14 cellular contexts compared by ENCODE assay signal in genomic region chr1:194044892-194045291, GRCh38.
DNase-seq lines count a peak whose midpoint lies in the region; ATAC-seq and TF ChIP-seq lines count a peak whose summit lies in the region.
"Had no signal": no experiment of that assay in that cellular context is flagged by ENCODE, and none has a peak within 500 bp of the region (broad histone marks: within the 10 kb centered on the region; RNA-seq: fewer than 3 reads in every experiment).

No MANE protein-coding gene starts in this region.

- peak overlapping the region; percentile 63; the same call in 1 of the 2 replicates for H4K91ac ChIP-seq in IMR-90 (ENCODE audit: insufficient read depth, low read depth, low read length)
- no peak overlapping the region for H4K91ac ChIP-seq in mesenchymal stem cell (ENCODE audit: low read length)

- H4K8ac ChIP-seq in IMR-90 (ENCODE audit: low read depth in 2 of 2, low read length in 2 of 2), result peak overlapping the region; percentile 19 to 59; a peak in 2 of 4 replicates
- no peak overlapping the region for H4K8ac ChIP-seq in mesenchymal stem cell (ENCODE audit: low read length)

- intact Hi-C loops in CD4-positive, alpha-beta T cell (cut with DNase I, micrococcal nuclease), result loop anchor here in 1 of 2 experiments (10.0 kb wide), 1 partner anchor 860 kb away; the partner anchor contains the start of gene B3GALT2
- intact Hi-C loops in IMR-90 (cut with micrococcal nuclease), result loop anchor here (10.0 kb wide), 1 partner anchor 860 kb away; the partner anchor contains the start of gene B3GALT2

- dilution Hi-C loops in IMR-90 (cut with HindIII; ENCODE audit: low sequenced_read_pairs, unreplicated experiment), result no loop called here

- H2BK15ac ChIP-seq in IMR-90 (ENCODE audit: low read depth, low read length) (peak overlapping the region; percentile 92; the same call in 2 of the 3 replicates), mesenchymal stem cell (ENCODE audit: low read depth, poor library complexity, severe bottlenecking) (no peak overlapping the region)

- peaks cover 47% of the 10 kb centered on the region for H3K4me1 Mint-ChIP-seq in CD4-positive, alpha-beta T cell (ENCODE audit: low read depth)
- H3K4me1 Mint-ChIP-seq in mesothelial cell of epicardium, result peaks cover 12% of the 10 kb centered on the region
- H3K4me1 Mint-ChIP-seq in activated T-cell treated with anti-CD3 and anti-CD28 coated beads, Interleukin-2, amount 50 U/mL, for 24 hours (ENCODE audit: low read depth), result peaks cover 23% of the 10 kb centered on the region

- H3K14ac ChIP-seq in IMR-90 (replicated peaks; ENCODE audit: low read depth, low read length) (peak overlapping the region; percentile 70), mesenchymal stem cell (ENCODE audit: low read length in 2 of 2) (no peak overlapping the region)

- no peak overlapping the region for H3K27ac ChIP-seq in CD4-positive, alpha-beta T cell (ENCODE audit: low read depth, low read length)
- H3K27ac ChIP-seq in IMR-90 (ENCODE audit: insufficient read depth, low read length), result no peak overlapping the region
- peak overlapping the region; percentile 43 for H3K27ac ChIP-seq in mesenchymal stem cell (ENCODE audit: low read length, poor library complexity, severe bottlenecking)

- no TSS peak for BruUV-seq in IMR-90 (replicated peaks; lab: Mats Ljungman, UMichigan)

- no peaks in the 10 kb centered on the region for H3K36me3 Mint-ChIP-seq in CD4-positive, alpha-beta T cell (ENCODE audit: low read depth)
- no peaks in the 10 kb centered on the region for H3K36me3 Mint-ChIP-seq in mesothelial cell of epicardium
- no peaks in the 10 kb centered on the region for H3K36me3 Mint-ChIP-seq in activated T-cell treated with anti-CD3 and anti-CD28 coated beads, Interleukin-2, amount 50 U/mL, for 24 hours (ENCODE audit: low read depth)

- peak overlapping the region in 1 of 2 experiments; percentile 3 for H2BK12ac ChIP-seq in mesenchymal stem cell (ENCODE audit: low read length in 2 of 2)

- TF ChIP-seq CTCF in CD4-positive, alpha-beta T cell (IDR thresholded peaks at IDR 0.05), result no peak
- TF ChIP-seq CTCF in IMR-90 (conservative IDR thresholded peaks at IDR 0.05; ENCODE audit: low read depth, low read length), result no peak
- TF ChIP-seq CTCF in mesothelial cell of epicardium (IDR thresholded peaks at IDR 0.05; ENCODE audit: unreplicated experiment), result no peak

- no CpG with 5 or more reads among the region's 1 CpG for WGBS in IMR-90 (ENCODE audit: extremely low coverage in 2 of 2, insufficient read length in 1 of 2), 2 experiments
- no CpG with 5 or more reads among the region's 1 CpG for WGBS in mesenchymal stem cell

- TF ChIP-seq RAD21 in IMR-90 (IDR thresholded peaks at IDR 0.05; ENCODE audit: low read length), result no peak

- H3K4ac ChIP-seq in IMR-90 (ENCODE audit: low read depth, low read length) (peak overlapping the region; percentile 69), mesenchymal stem cell (ENCODE audit: low read depth in 1 of 2, low read length in 2 of 2) (no peak overlapping the region)

- peak overlapping the region; percentile 87 for H2BK20ac ChIP-seq in IMR-90 (ENCODE audit: low read depth, low read length)

- H2BK120ac ChIP-seq in IMR-90 (ENCODE audit: low read depth, low read length), result peak overlapping the region; percentile 87
- no peak overlapping the region for H2BK120ac ChIP-seq in mesenchymal stem cell (ENCODE audit: low read depth, low read length)

- DNase-seq in CD4-positive, alpha-beta T cell, result no peak
- DNase-seq in IMR-90 (no peak), mesenchymal stem cell (no peak), mesothelial cell of epicardium (ENCODE audit: low spot score in 2 of 2, unreplicated experiment in 2 of 2) (no peak), HEK293T (ENCODE audit: extremely low spot score) (no peak)
- DNase-seq in activated T-cell treated with anti-CD3 and anti-CD28 coated beads, Interleukin-2, amount 50 U/mL, for 24 hours, result no peak
- DNase-seq: DMS 273 treated with DMSO at 0.1 percent for 48 hours, KBM-7, NCI-H1048, NCI-H2227 treated with DMSO at 0.1 percent for 48 hours, NCI-H526 treated with DMSO at 0.1 percent for 48 hours had no signal

- H3K9me3 Mint-ChIP-seq in CD4-positive, alpha-beta T cell, result no peaks in the 10 kb centered on the region
- H3K9me3 Mint-ChIP-seq in mesothelial cell of epicardium, result peaks cover 3% of the 10 kb centered on the region
- H3K9me3 Mint-ChIP-seq in activated T-cell treated with anti-CD3 and anti-CD28 coated beads, Interleukin-2, amount 50 U/mL, for 24 hours, result no peaks in the 10 kb centered on the region

- peaks cover 3% of the 10 kb centered on the region for H3K9me1 ChIP-seq in IMR-90 (ENCODE audit: insufficient read depth, low read length)

- H3K4me2 ChIP-seq in IMR-90 (ENCODE audit: low read depth, low read length), result no peak overlapping the region
- no peak overlapping the region for H3K4me2 ChIP-seq in mesenchymal stem cell (ENCODE audit: low read length, poor library complexity, severe bottlenecking)

- H3K36me3 ChIP-seq in IMR-90 (ENCODE audit: control insufficient read depth, insufficient read depth, low read length), result no peaks in the 10 kb centered on the region
- no peaks in the 10 kb centered on the region for H3K36me3 ChIP-seq in mesenchymal stem cell (ENCODE audit: control insufficient read depth in 1 of 2, insufficient read depth in 2 of 2, low read depth in 1 of 2, low read length in 2 of 2)

- peak overlapping the region; percentile 5 for H3K27ac Mint-ChIP-seq in CD4-positive, alpha-beta T cell
- no peak overlapping the region for H3K27ac Mint-ChIP-seq in mesothelial cell of epicardium
- H3K27ac Mint-ChIP-seq in activated T-cell treated with anti-CD3 and anti-CD28 coated beads, Interleukin-2, amount 50 U/mL, for 24 hours, result no peak overlapping the region

- POLR2A ChIA-PET in CD4-positive, alpha-beta T cell (lab: Charles Lee), result interaction anchor here (1.4 to 1.9 kb wide), 2 partner anchors 8 to 11 kb away, joined by 6 read pairs; no protein-coding TSS in a partner anchor
- POLR2A ChIA-PET in IMR-90 (lab: Charles Lee; ENCODE audit: unreplicated experiment), result no interaction called here
- POLR2A ChIA-PET in HEK293T (lab: Yijun Ruan, JAX), result no interaction called here

- no peak overlapping the region for H3K4me3 Mint-ChIP-seq in CD4-positive, alpha-beta T cell
- no peak overlapping the region for H3K4me3 Mint-ChIP-seq in mesothelial cell of epicardium
- H3K4me3 Mint-ChIP-seq in activated T-cell treated with anti-CD3 and anti-CD28 coated beads, Interleukin-2, amount 50 U/mL, for 24 hours, result no peak overlapping the region

- peak overlapping the region; percentile 57 for H2BK5ac ChIP-seq in IMR-90 (ENCODE audit: low read depth, low read length, poor library complexity, severe bottlenecking)
- no peak overlapping the region for H2BK5ac ChIP-seq in mesenchymal stem cell (ENCODE audit: low read depth, low read length, poor library complexity, severe bottlenecking)

- no peaks in the 10 kb centered on the region for H3K27me3 Mint-ChIP-seq in CD4-positive, alpha-beta T cell
- H3K27me3 Mint-ChIP-seq in mesothelial cell of epicardium (ENCODE audit: low read depth), result no peaks in the 10 kb centered on the region
- H3K27me3 Mint-ChIP-seq in activated T-cell treated with anti-CD3 and anti-CD28 coated beads, Interleukin-2, amount 50 U/mL, for 24 hours, result no peaks in the 10 kb centered on the region

- peaks cover 8% of the 10 kb centered on the region for H3K4me1 ChIP-seq in IMR-90 (ENCODE audit: control insufficient read depth, insufficient read depth, low read length)
- H3K4me1 ChIP-seq in mesenchymal stem cell (ENCODE audit: control insufficient read depth, insufficient read depth, low read depth, low read length), result no peaks in the 10 kb centered on the region

- no peak for TF ChIP-seq POLR2A in IMR-90 (IDR thresholded peaks at IDR 0.05; ENCODE audit: low read depth, low read length)

- no peak for ATAC-seq in CD4-positive, alpha-beta T cell (ENCODE audit: poor library complexity)
- ATAC-seq in IMR-90 (ENCODE audit: low read depth) (no peak), SK-N-SH treated with all-trans-retinoic acid at 6 μM for 48 hours (peak; percentile 53), GM21786 (IDR thresholded peaks at IDR 0.05; ENCODE audit: unreplicated experiment) (no peak)
- ATAC-seq: Right ventricle myocardium inferior had no signal

- peak overlapping the region; percentile 95; the same call in 1 of the 2 replicates for H3K18ac ChIP-seq in IMR-90 (ENCODE audit: low read depth, low read length)
- peak overlapping the region in 1 of 2 experiments; percentile 10 for H3K18ac ChIP-seq in mesenchymal stem cell (ENCODE audit: low read depth in 1 of 2, low read length in 2 of 2)

- H4K20me1 ChIP-seq in IMR-90 (ENCODE audit: insufficient read depth, low read length), result no peaks in the 10 kb centered on the region

- H3K56ac ChIP-seq in IMR-90 (ENCODE audit: extremely low read depth, insufficient read depth, low read length), result no peak overlapping the region

- no peaks in the 10 kb centered on the region for H3K27me3 ChIP-seq in CD4-positive, alpha-beta T cell (ENCODE audit: control insufficient read depth, insufficient read depth, low read length)
- H3K27me3 ChIP-seq in IMR-90 (ENCODE audit: control insufficient read depth, insufficient read depth, low read length), result no peaks in the 10 kb centered on the region
- H3K27me3 ChIP-seq in mesenchymal stem cell (ENCODE audit: control insufficient read depth in 1 of 2, insufficient read depth in 1 of 2, low read length in 2 of 2), result no peaks in the 10 kb centered on the region

- H2AFZ ChIP-seq in IMR-90 (replicated peaks; ENCODE audit: low read length, poor library complexity) (peak overlapping the region; percentile 24), mesenchymal stem cell (ENCODE audit: low read depth, low read length) (no peak overlapping the region)

- H3K79me1 ChIP-seq in IMR-90 (ENCODE audit: low read depth in 1 of 2, low read length in 2 of 2), result no peaks in the 10 kb centered on the region
- no peaks in the 10 kb centered on the region for H3K79me1 ChIP-seq in mesenchymal stem cell (replicated peaks; ENCODE audit: low read length, poor library complexity, severe bottlenecking)

- CTCF ChIA-PET in CD4-positive, alpha-beta T cell (lab: Charles Lee), result no interaction called here
- CTCF ChIA-PET in IMR-90 (lab: Yijun Ruan, JAX) (no interaction called here), HEK293T (lab: Yijun Ruan, JAX) (no interaction called here)

- H2AK9ac ChIP-seq in IMR-90 (replicated peaks; ENCODE audit: low read depth, low read length, poor library complexity), result no peak overlapping the region

- no peak overlapping the region for H3K9ac ChIP-seq in IMR-90 (ENCODE audit: low read depth, low read length)
- no peak overlapping the region for H3K9ac ChIP-seq in mesenchymal stem cell (ENCODE audit: low read length)

- H2AK5ac ChIP-seq in IMR-90 (ENCODE audit: low read depth, low read length) (peak overlapping the region; percentile 77; the same call in 1 of the 2 replicates), mesenchymal stem cell (ENCODE audit: low read length, severe bottlenecking) (peak overlapping the region; percentile 77)

- H3K23ac ChIP-seq in IMR-90 (ENCODE audit: low read depth, low read length), result peak overlapping the region; percentile 57; the same call in 1 of the 2 replicates
- no peak overlapping the region for H3K23ac ChIP-seq in mesenchymal stem cell (ENCODE audit: low read length in 2 of 2)

- H3K4me3 ChIP-seq in IMR-90 (ENCODE audit: insufficient read depth, low read depth, low read length) (no peak overlapping the region), mesenchymal stem cell (ENCODE audit: insufficient read depth in 1 of 2, low read depth in 1 of 2, low read length in 2 of 2) (no peak overlapping the region)

- H4K5ac ChIP-seq in IMR-90 (ENCODE audit: low read depth, low read length), result peak overlapping the region; percentile 22; the same call in 1 of the 2 replicates

- no peaks in the 10 kb centered on the region for H3K9me3 ChIP-seq in CD4-positive, alpha-beta T cell (ENCODE audit: control insufficient read depth, low read length)
- H3K9me3 ChIP-seq in IMR-90 (ENCODE audit: control insufficient read depth, insufficient read depth, low read length) (no peaks in the 10 kb centered on the region), mesenchymal stem cell (ENCODE audit: control insufficient read depth, low read length) (no peaks in the 10 kb centered on the region)

- in situ Hi-C loops in IMR-90 (cut with MboI; ENCODE audit: low sequenced_read_pairs), result no loop called here
